Comparison of ENCODE assay signal across 1 cellular context in the genomic region with DNA sequence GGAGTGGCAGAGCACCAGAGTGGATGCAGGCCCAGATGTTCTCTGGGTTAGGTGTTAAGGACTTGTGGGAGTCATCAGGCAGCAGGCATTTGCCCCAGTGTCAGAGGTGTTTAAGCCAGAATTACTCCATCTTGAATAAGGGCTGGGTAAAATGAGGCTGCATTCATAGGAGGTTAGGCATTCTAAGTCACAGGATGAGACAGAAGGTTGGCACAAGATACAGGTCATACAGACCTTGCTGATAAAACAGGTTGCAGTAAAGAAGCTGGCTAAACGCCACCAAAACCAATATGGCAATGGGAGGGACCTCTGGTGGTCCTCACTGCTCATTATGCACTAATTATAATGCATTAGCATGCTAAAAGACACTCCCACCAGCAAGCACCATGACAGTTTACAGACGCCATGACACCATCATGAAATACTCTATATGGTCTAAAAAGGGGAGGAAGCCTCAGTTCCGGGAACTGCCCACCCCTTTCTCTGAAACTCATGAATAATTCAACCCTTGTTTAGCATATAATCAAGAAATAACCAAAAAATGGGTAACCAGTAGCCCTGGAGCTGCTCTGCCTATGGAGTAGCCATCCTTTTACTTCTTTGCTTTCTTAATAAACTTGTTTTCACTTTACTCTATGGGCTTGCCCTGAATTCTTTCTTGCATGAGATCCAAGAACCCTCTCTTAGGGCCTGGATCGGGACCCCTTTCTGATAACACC.
TF ChIP-seq lines count a peak whose summit lies in the region.

No MANE protein-coding gene starts in this region.

TF ChIP-seq in H1, 55 proteins besides CTCF, POLR2A, EP300 and RAD21:
- no peak for TF ChIP-seq RXRA (IDR thresholded peaks at IDR 0.05; ENCODE audit: insufficient read depth, low read depth, low read length)
- no peak for TF ChIP-seq SP2 (IDR thresholded peaks at IDR 0.05; ENCODE audit: low read length)
- TF ChIP-seq KDM1A (IDR thresholded peaks at IDR 0.05; ENCODE audit: borderline replicate concordance, low read length): no peak
- no peak for TF ChIP-seq SRF (IDR thresholded peaks at IDR 0.05; ENCODE audit: low read depth, low read length)
- TF ChIP-seq JUN (IDR thresholded peaks at IDR 0.05; ENCODE audit: low read depth, low read length): no peak
- no peak for TF ChIP-seq HDAC2 (IDR thresholded peaks at IDR 0.05; ENCODE audit: borderline replicate concordance in 1 of 2, low read depth in 2 of 2, low read length in 2 of 2)
- no peak for TF ChIP-seq EGR1 (IDR thresholded peaks at IDR 0.05; ENCODE audit: borderline replicate concordance, low read depth, low read length)
- no peak for TF ChIP-seq BCL11A (IDR thresholded peaks at IDR 0.05; ENCODE audit: low read depth in 2 of 2, low read length in 2 of 2)
- no peak for TF ChIP-seq RFX5 (IDR thresholded peaks at IDR 0.05; ENCODE audit: borderline replicate concordance, low read depth, low read length)
- TF ChIP-seq, protein P1, sequence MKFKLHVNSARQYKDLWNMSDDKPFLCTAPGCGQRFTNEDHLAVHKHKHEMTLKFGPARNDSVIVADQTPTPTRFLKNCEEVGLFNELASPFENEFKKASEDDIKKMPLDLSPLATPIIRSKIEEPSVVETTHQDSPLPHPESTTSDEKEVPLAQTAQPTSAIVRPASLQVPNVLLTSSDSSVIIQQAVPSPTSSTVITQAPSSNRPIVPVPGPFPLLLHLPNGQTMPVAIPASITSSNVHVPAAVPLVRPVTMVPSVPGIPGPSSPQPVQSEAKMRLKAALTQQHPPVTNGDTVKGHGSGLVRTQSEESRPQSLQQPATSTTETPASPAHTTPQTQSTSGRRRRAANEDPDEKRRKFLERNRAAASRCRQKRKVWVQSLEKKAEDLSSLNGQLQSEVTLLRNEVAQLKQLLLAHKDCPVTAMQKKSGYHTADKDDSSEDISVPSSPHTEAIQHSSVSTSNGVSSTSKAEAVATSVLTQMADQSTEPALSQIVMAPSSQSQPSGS (IDR thresholded peaks at IDR 0.05; ENCODE audit: low read length): no peak
- no peak for TF ChIP-seq EZH2 (IDR thresholded peaks at IDR 0.05; ENCODE audit: low read depth, low read length, severe bottlenecking)
